ENCODE assay signal across 20 cellular contexts in the genomic region with DNA sequence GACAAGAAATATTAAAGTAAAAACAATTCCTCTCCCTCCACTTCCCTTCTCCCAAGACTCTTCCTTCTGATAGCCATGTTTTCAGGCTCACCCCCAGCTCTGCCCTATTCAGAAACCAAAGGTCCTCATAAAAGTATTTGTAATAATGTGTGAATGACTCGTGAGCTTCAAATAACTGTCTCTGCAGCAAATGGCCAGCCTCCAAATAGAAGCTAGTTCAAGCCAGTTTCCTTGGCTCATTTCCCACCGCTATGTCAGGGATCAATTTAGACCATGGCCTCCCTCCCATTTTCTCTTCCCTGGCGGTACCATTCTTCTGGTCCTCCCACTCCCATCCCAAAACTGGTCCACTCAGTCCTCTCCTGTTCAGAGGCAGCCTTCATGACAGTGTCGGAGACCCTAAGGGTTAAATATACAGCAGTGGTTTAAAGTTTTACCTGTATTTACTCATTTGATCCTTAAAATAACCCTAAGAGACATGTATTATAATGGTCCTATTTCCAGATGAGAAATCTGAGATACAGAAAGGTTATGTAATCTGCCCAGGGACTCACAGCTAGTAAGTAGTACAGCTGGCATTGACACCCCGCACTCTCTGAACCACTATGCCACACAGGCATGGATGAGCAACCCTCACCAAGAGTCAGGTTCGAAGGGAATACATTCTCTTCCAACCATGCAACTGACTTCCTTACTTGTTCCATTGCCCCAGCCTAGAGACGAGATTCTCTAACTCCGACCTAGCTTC. TPM values are rescaled to one million over a fixed set of nuclear protein-coding genes. Genes with fewer than 3 reads are reported as not detected.
DNase-seq lines count a peak whose midpoint lies in the region; ATAC-seq, FAIRE-seq and TF ChIP-seq lines count a peak whose summit lies in the region.
"Had no signal": no experiment of that assay in that cellular context is flagged by ENCODE, and none has a peak within 500 bp of the region (broad histone marks: within the 10 kb centered on the region; RNA-seq: fewer than 3 reads in every experiment).

No MANE protein-coding gene starts in this region.

- H3K27me3 ChIP-seq in astrocyte (ENCODE audit: insufficient read depth, low read length) (no peaks in the 10 kb centered on the region), tibial nerve (no peaks in the 10 kb centered on the region)
- H3K27me3 ChIP-seq: gastrocnemius medialis, left lung, ovary had no signal

- peaks cover 2% of the 10 kb centered on the region for H3K4me1 Mint-ChIP-seq in astrocyte (ENCODE audit: low read depth, unreplicated experiment)

- no peaks in the 10 kb centered on the region for H3K36me3 Mint-ChIP-seq in astrocyte (ENCODE audit: low read depth, unreplicated experiment)
- H3K36me3 Mint-ChIP-seq: IgD-negative memory B cell had no signal

- H3K36me3 ChIP-seq in astrocyte (ENCODE audit: insufficient read depth, low read length) (no peaks in the 10 kb centered on the region), tibial nerve (no peaks in the 10 kb centered on the region)
- H3K36me3 ChIP-seq: gastrocnemius medialis, left lung, ovary had no signal

- no peak overlapping the region for H3K27ac Mint-ChIP-seq in astrocyte (ENCODE audit: unreplicated experiment)
- H3K27ac Mint-ChIP-seq: activated CD4-positive, alpha-beta T cell treated with anti-CD3 and anti-CD28 coated beads, Interleukin-2, amount 10 ng/mL, durations not matched to agents 7 days and 5 days had no signal

- no peak for ATAC-seq in activated CD4-positive, CD25-positive, alpha-beta regulatory T cell treated with anti-CD3 and anti-CD28 coated beads, Interleukin-2, amount 50 U/mL, for 24 hours
- ATAC-seq: gastrocnemius medialis, left lung had no signal

- DNase-seq in SIG-M5 treated with dmso at 0.1 percent for 504 hours (lab: John Stamatoyannopoulos, UW; ENCODE audit: unreplicated experiment) (peak; percentile 13), SIG-M5 (lab: John Stamatoyannopoulos, UW) (no peak), astrocyte (ENCODE audit: low read depth) (no peak), myocyte (ENCODE audit: low read depth) (peak; percentile 17), tibial nerve (ENCODE audit: low spot score in 2 of 2) (no peak), NCI-H1048 (lab: John Stamatoyannopoulos, UW) (no peak)
- DNase-seq in activated CD4-positive, alpha-beta T cell treated with anti-CD3 and anti-CD28 coated beads for 1 hour: no peak
- DNase-seq: activated CD4-positive, alpha-beta T cell treated with anti-CD3 and anti-CD28 coated beads, Interleukin-2, amount 10 ng/mL, durations not matched to agents 7 days and 5 days; DMS 273 treated with DMSO at 0.1 percent for 48 hours; gastrocnemius medialis; HCEC 1CT; left lung; NCI-H2171; ovary; SK-N-SH; stimulated activated CD4-positive, alpha-beta T cell treated with anti-CD3 and anti-CD28 coated beads, Interleukin-4, amount 100 ng/mL, for 1 hour had no signal

- H3K9me3 ChIP-seq in astrocyte (ENCODE audit: insufficient read depth, low read depth, low read length): no peaks in the 10 kb centered on the region
- no peaks in the 10 kb centered on the region for H3K9me3 ChIP-seq in tibial nerve
- H3K9me3 ChIP-seq: gastrocnemius medialis, left lung, ovary, SK-N-SH had no signal

- H3K9ac ChIP-seq in astrocyte (ENCODE audit: low read length): no peak overlapping the region
- H3K9ac ChIP-seq: SK-N-SH had no signal

- no peak overlapping the region for H3K27ac ChIP-seq in astrocyte (ENCODE audit: low read depth, low read length)
- peak overlapping the region in 3 of 4 donors; percentile 23 to 81 (median 58) for H3K27ac ChIP-seq in tibial nerve
- H3K27ac ChIP-seq: 22Rv1, ovary had no signal

- WGBS in tibial nerve, 2 donors: 66 to 74% methylated on average over 8 of the region's 8 CpGs

- H3K27me3 Mint-ChIP-seq in astrocyte (ENCODE audit: low read depth, unreplicated experiment): peaks cover 22% of the 10 kb centered on the region
- H3K27me3 Mint-ChIP-seq: activated CD4-positive, alpha-beta T cell treated with anti-CD3 and anti-CD28 coated beads, Interleukin-2, amount 10 ng/mL, durations not matched to agents 7 days and 5 days; IgD-negative memory B cell had no signal

- H3K4me1 ChIP-seq in astrocyte (ENCODE audit: insufficient read depth, low read length): no peaks in the 10 kb centered on the region
- H3K4me1 ChIP-seq in tibial nerve: peaks cover 0 to 42% (median 4%) of the 10 kb centered on the region in 4 donors

- no peak for TF ChIP-seq EP300 in tibial nerve (IDR thresholded peaks at IDR 0.05)

- no peak overlapping the region for H2AFZ ChIP-seq in astrocyte (ENCODE audit: low read depth, low read length)

- no peaks in the 10 kb centered on the region for H3K9me3 Mint-ChIP-seq in astrocyte (ENCODE audit: unreplicated experiment)
- H3K9me3 Mint-ChIP-seq: activated CD4-positive, alpha-beta T cell treated with anti-CD3 and anti-CD28 coated beads, Interleukin-2, amount 10 ng/mL, durations not matched to agents 7 days and 5 days; IgD-negative memory B cell had no signal

- FAIRE-seq in astrocyte (lab: Jason Lieb, UNC): peak; percentile 34
- FAIRE-seq: GM12892 had no signal

- H3K4me2 ChIP-seq in astrocyte (ENCODE audit: low read length): no peak overlapping the region
- H3K4me2 ChIP-seq: SK-N-SH had no signal

- TF ChIP-seq CTCF in astrocyte (IDR thresholded peaks at IDR 0.05; ENCODE audit: insufficient read depth, low read depth, low read length): no peak
- TF ChIP-seq CTCF in tibial nerve (IDR thresholded peaks at IDR 0.05): no peak

- H4K20me1 ChIP-seq in astrocyte (ENCODE audit: insufficient read depth, low read length): no peaks in the 10 kb centered on the region

- no peak overlapping the region for H3K4me3 ChIP-seq in astrocyte (ENCODE audit: insufficient read depth, low read depth, low read length)
- H3K4me3 ChIP-seq in tibial nerve: no peak overlapping the region
- H3K4me3 ChIP-seq: gastrocnemius medialis, left lung, ovary had no signal

- TF ChIP-seq POLR2A in tibial nerve (IDR thresholded peaks at IDR 0.05): no peak

- H3K4me3 Mint-ChIP-seq in astrocyte (ENCODE audit: unreplicated experiment): no peak overlapping the region
- H3K4me3 Mint-ChIP-seq: activated CD4-positive, alpha-beta T cell treated with anti-CD3 and anti-CD28 coated beads, Interleukin-2, amount 10 ng/mL, durations not matched to agents 7 days and 5 days had no signal

- H3K79me2 ChIP-seq in astrocyte (ENCODE audit: insufficient read depth, low read length): no peaks in the 10 kb centered on the region

RNA-seq across cellular contexts. Expression of a gene that starts 42.9 kb away (rescaled TPM):
- total RNA-seq in astrocyte: 8.5 and 10.2 TPM in 2 replicates
- total RNA-seq in myocyte: 0.08 and 0.16 TPM in 2 replicates
- 6.7 TPM for polyA plus RNA-seq in myocyte (2012)
- total RNA-seq in tibial nerve: 100 to 1,000 TPM; 242 to 309 (median 264) TPM

Comparison
In these comparisons a context has a peak if more than half of its experiments do, and no peak if none do; other contexts are left out.
1. DNase-seq: peak in SIG-M5 treated with dmso at 0.1 percent for 504 hours (single experiment) and myocyte (single experiment); none in SIG-M5 (single experiment), astrocyte (single experiment), tibial nerve (0 of 2), activated CD4-positive, alpha-beta T cell treated with anti-CD3 and anti-CD28 coated beads for 1 hour (single experiment) and NCI-H1048 (single experiment).
2. RNA of a gene that starts 42.9 kb away (total RNA-seq): 242 to 309 TPM in tibial nerve; 8.5 to 10.2 TPM in astrocyte and 0.08 to 0.16 TPM in myocyte; every median in the first group is over 10 times any median in the second.